ENCODE assay signal across 14 cellular contexts in the genomic region with DNA sequence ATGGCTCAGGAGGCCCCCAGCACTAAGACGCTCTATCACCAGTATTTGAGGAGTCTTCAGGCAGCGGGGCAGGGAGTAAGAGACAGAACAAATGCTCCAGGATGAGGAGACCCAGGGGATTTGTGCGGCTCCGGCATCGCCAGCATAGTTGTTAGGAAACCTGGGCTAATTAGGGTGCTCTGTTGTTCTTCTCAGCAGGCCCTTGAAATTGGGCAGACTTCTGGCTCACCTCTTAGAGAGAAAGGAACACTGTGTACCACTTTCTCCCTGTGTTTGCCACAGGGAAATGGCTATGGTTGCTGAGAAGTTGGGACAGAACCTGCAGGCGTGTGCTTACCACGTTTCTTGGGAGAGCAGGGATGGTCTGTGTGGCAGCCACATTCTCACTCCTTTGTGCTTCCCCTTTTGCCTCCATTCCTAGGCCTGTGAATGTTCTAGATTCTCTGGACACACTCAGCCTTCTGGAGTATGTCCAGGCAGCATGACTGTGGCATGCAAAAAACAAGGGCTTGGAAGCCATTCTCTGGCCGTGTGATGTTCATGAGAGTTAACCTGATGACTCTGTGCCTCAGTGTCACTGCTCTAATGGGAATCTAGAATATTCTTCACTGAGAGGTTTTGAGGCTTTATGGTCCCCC.
DNase-seq lines count a peak whose midpoint lies in the region; ATAC-seq and TF ChIP-seq lines count a peak whose summit lies in the region.
"Had no signal": no experiment of that assay in that cellular context is flagged by ENCODE, and none has a peak within 500 bp of the region (broad histone marks: within the 10 kb centered on the region; RNA-seq: fewer than 3 reads in every experiment).

No MANE protein-coding gene starts in this region.

- no peak overlapping the region for H3K4me3 ChIP-seq in BJ (ENCODE audit: low read depth, low read length)
- no peak overlapping the region for H3K4me3 ChIP-seq in astrocyte of the spinal cord (ENCODE audit: low read depth, low read length)
- H3K4me3 ChIP-seq in A673 (ENCODE audit: low read depth, low read length, poor library complexity, severe bottlenecking) = no peak overlapping the region
- H3K4me3 ChIP-seq: Peyer's patch had no signal

- in situ Hi-C loops in astrocyte of the spinal cord (cut with HindIII; ENCODE audit: low sequenced_read_pairs) = no loop called here

- DNase-seq in BJ (ENCODE audit: low read depth) (peak; percentile 2), GM04503 (ENCODE audit: low read depth) (peak; percentile 35), astrocyte of the spinal cord (ENCODE audit: low read depth, low spot score) (peak; percentile 50), midbrain (lab: John Stamatoyannopoulos, UW) (peak; percentile 44), A673 (ENCODE audit: low spot score) (no peak)
- no peak for DNase-seq in stimulated activated naive CD4-positive, alpha-beta T cell treated with Interleukin-2 at 50 U/mL for 16 hours (lab: John Stamatoyannopoulos, UW)
- DNase-seq: activated gamma-delta T cell treated with Interleukin-2 at 50 U/mL for 16 hours; DMS53; naive thymus-derived CD8-positive, alpha-beta T cell; NCI-H187; Peyer's patch; WERI-Rb-1 had no signal

- no peak overlapping the region for H3K27ac ChIP-seq in A673 (ENCODE audit: low read depth, low read length, poor library complexity, severe bottlenecking)
- H3K27ac ChIP-seq: Peyer's patch, WERI-Rb-1 had no signal

- no peak for ATAC-seq in GM21619 (IDR thresholded peaks at IDR 0.05; ENCODE audit: unreplicated experiment)
- ATAC-seq in GM19351 (IDR thresholded peaks at IDR 0.05; ENCODE audit: unreplicated experiment) = no peak
- ATAC-seq: naive thymus-derived CD8-positive, alpha-beta T cell had no signal

- no peaks in the 10 kb centered on the region for H3K9me3 ChIP-seq in A673 (ENCODE audit: low read depth, low read length, poor library complexity, severe bottlenecking)

- BruUV-seq in A673 (replicated peaks; lab: Mats Ljungman, UMichigan) = no TSS peak

- POLR2A ChIA-PET in BJ (lab: Charles Lee) (no interaction called here), A673 (lab: Charles Lee; ENCODE audit: low non-redundant PET) (no interaction called here)

- H3K36me3 ChIP-seq in BJ (ENCODE audit: control insufficient read depth, insufficient read depth, low read length) (no peaks in the 10 kb centered on the region), A673 (ENCODE audit: insufficient read depth, low read length, poor library complexity, severe bottlenecking) (no peaks in the 10 kb centered on the region)
- H3K36me3 ChIP-seq: Peyer's patch, WERI-Rb-1 had no signal

- TF ChIP-seq CTCF in BJ (IDR thresholded peaks at IDR 0.05; ENCODE audit: insufficient read depth, low read depth, low read length) (no peak), astrocyte of the spinal cord (IDR thresholded peaks at IDR 0.05; ENCODE audit: low read depth, low read length) (no peak), A673 (conservative IDR thresholded peaks at IDR 0.05; ENCODE audit: low read depth, low read length) (no peak)

- intact Hi-C loops in A673 (cut with micrococcal nuclease; ENCODE audit: unreplicated experiment) = no loop called here

- H3K4me1 ChIP-seq in A673 (ENCODE audit: insufficient read depth, low read length, poor library complexity, severe bottlenecking) = no peaks in the 10 kb centered on the region

- CTCF ChIA-PET in BJ (lab: Yijun Ruan, JAX) (no interaction called here), A673 (lab: Charles Lee) (no interaction called here)

- no peaks in the 10 kb centered on the region for H3K27me3 ChIP-seq in BJ (ENCODE audit: control insufficient read depth, insufficient read depth, low read length)
- peaks cover 4% of the 10 kb centered on the region for H3K27me3 ChIP-seq in A673 (replicated peaks; ENCODE audit: insufficient read depth, low read depth, low read length, poor library complexity)
- H3K27me3 ChIP-seq: Peyer's patch had no signal

Comparison
In these comparisons a context has a peak if more than half of its experiments do, and no peak if none do; other contexts are left out.
1. DNase-seq: peak in BJ (single experiment), GM04503 (single experiment), astrocyte of the spinal cord (single experiment) and midbrain (single experiment); none in stimulated activated naive CD4-positive, alpha-beta T cell treated with Interleukin-2 at 50 U/mL for 16 hours (single experiment) and A673 (single experiment).